In the genomic region with DNA sequence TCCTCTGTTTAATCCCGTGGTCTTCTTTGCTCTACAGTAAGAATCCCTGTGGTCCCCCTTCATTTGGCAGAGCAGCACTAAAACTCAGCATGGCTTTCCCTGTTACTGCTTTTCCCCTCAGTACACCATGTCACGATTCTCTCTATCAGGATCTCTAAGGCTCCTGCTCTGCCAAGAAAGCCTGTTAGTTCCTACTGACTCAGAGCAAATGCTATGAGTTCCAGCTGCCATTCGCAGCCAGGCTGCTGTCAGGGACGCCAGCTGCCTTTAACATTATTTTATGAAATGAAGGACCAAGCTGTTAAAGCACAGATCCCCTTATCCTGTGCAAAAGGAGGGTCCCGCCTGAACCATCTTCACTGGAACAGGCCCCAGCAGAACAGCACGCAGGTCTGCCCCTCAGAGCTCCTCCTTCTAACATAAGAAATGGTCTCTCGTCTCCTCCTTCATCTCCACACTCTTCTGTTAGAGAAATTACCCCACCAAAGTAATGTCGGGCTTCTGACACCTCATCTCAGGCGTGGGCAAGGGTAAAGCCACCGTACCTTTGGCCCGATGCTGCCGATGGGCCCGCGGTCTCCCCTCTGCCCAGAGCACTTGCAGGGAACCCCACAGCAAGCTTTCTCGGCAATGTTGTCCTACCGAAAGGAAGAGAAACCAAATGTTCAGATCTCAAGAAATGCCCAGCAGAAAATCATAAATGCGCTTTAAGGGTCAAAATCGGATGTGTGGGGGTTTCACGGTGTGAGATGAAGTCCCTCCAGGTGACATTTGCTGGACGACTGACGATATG, we compare ENCODE assay signal across 2 cellular contexts.
TF ChIP-seq lines count a peak whose summit lies in the region.

No MANE protein-coding gene starts in this region.

TF ChIP-seq in SK-N-SH treated with all-trans-retinoic acid at 6 μM for 48 hours, 23 proteins besides CTCF, POLR2A, EP300 and RAD21 (continued from another document):
- TF ChIP-seq ZFP30 (CRISPR knock-in tag; IDR thresholded peaks at IDR 0.05) = no peak
- TF ChIP-seq ZNF70 (CRISPR knock-in tag; IDR thresholded peaks at IDR 0.05) = no peak
- TF ChIP-seq BACH2 (CRISPR knock-in tag; IDR thresholded peaks at IDR 0.05; ENCODE audit: borderline replicate concordance) = no peak
- TF ChIP-seq OSR1 (CRISPR knock-in tag; IDR thresholded peaks at IDR 0.05) = no peak
- no peak for TF ChIP-seq SNAI2 (CRISPR knock-in tag; IDR thresholded peaks at IDR 0.05)
- TF ChIP-seq CREB5 (CRISPR knock-in tag; IDR thresholded peaks at IDR 0.05; ENCODE audit: low read depth) = no peak
- TF ChIP-seq PATZ1 (CRISPR knock-in tag; IDR thresholded peaks at IDR 0.05; ENCODE audit: borderline replicate concordance) = no peak
- no peak for TF ChIP-seq ZFP3 (CRISPR knock-in tag; IDR thresholded peaks at IDR 0.05)
- no peak for TF ChIP-seq CSRNP3 (CRISPR knock-in tag; IDR thresholded peaks at IDR 0.05)
- no peak for TF ChIP-seq TOX (CRISPR knock-in tag; IDR thresholded peaks at IDR 0.05; ENCODE audit: borderline replicate concordance)
- no peak for TF ChIP-seq CSDC2 (CRISPR knock-in tag; IDR thresholded peaks at IDR 0.05)
- TF ChIP-seq ISL1 (CRISPR knock-in tag; IDR thresholded peaks at IDR 0.05) = no peak

TF ChIP-seq in SK-N-SH, 30 proteins besides CTCF, POLR2A, EP300 and RAD21 (continued from another document):
- TF ChIP-seq MXI1 (IDR thresholded peaks at IDR 0.05; ENCODE audit: low read depth, low read length) = no peak
- TF ChIP-seq YY1 (IDR thresholded peaks at IDR 0.05; ENCODE audit: low read depth) = no peak
- TF ChIP-seq MAX (IDR thresholded peaks at IDR 0.05; ENCODE audit: low read depth) = no peak
- TF ChIP-seq NFIC (IDR thresholded peaks at IDR 0.05; ENCODE audit: borderline replicate concordance) = no peak
